In the genomic region with DNA sequence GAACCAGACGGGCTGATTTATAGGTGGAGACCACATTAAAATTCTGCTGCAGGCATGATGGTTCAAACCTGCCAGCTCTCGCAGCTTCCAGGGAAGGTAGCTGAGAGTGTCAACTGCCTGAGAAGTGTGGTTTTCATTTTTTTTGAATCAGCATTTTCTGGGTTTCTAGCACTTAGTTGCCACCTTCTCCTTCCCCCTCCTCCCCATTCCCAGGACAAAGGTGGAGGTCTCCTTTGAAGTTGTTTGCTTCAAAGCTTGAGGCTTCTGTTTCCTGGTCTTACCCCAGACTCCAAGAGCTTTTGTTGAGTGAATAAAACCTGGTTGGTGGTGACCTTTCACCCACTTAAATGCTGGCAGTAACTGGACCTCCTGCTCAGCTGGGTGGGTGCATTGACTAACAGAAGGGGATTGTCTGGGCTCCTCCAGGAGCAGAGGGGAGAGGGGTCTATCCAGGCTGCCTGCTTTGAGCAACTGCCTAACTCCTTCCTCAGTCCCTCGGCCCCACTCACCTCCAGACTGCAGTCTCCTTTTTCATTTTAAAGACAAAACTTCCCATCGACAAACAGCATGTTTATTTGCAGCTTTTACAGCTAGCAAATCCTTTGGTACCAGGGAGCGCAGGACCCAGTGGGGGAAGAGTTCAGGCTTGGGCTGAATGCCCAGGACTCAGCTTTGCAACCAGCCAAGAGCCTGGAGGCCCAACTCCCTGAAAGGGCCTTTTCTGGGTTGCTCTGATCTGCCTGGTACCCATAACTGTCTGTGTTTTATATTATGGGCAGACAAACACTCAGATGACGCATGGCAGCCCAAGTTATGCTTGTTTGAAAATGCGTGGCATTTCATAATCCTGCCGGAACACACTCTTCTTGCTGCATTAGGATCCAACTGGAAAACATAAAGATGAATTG, we compare ENCODE assay signal across 8 cellular contexts. TPM values are rescaled to one million over a fixed set of nuclear protein-coding genes. Genes with fewer than 3 reads are reported as not detected.
DNase-seq lines count a peak whose midpoint lies in the region; FAIRE-seq and TF ChIP-seq lines count a peak whose summit lies in the region.

No MANE protein-coding gene starts in this region.

- no peaks in the 10 kb centered on the region for H3K36me3 ChIP-seq in bronchial epithelial cell (ENCODE audit: control insufficient read depth, insufficient read depth, low read length)
- no peaks in the 10 kb centered on the region for H3K36me3 ChIP-seq in small intestine (ENCODE audit: control insufficient read depth in 2 of 2, insufficient read depth in 2 of 2, low read length in 2 of 2)

- H3K9me3 Mint-ChIP-seq in HFFc6 = peaks cover 4% of the 10 kb centered on the region; the same call in 1 of the 2 replicates

- no peak for TF ChIP-seq CTCF in HFFc6 (IDR thresholded peaks at IDR 0.05)
- TF ChIP-seq CTCF in bronchial epithelial cell (IDR thresholded peaks at IDR 0.05; ENCODE audit: insufficient read depth, low read length, severe bottlenecking) = no peak

- DNase-seq in HFFc6 = peak; percentile 90
- DNase-seq in bronchial epithelial cell (ENCODE audit: low read depth) = peak; percentile 74
- peak; percentile 83 for DNase-seq in iris pigment epithelial cell (ENCODE audit: low read depth)
- peak; percentile 21 for DNase-seq in small intestine
- no peak for DNase-seq in NK-92 (lab: John Stamatoyannopoulos, UW; ENCODE audit: unreplicated experiment)
- DNase-seq in central memory CD4-positive, alpha-beta T cell = no peak
- no peak for DNase-seq in H54 (ENCODE audit: insufficient read length, low spot score)
- DNase-seq in stimulated activated naive CD4-positive, alpha-beta T cell treated with Interleukin-2 at 50 U/mL for 16 hours (lab: John Stamatoyannopoulos, UW) = no peak

- H3K27me3 ChIP-seq in bronchial epithelial cell (ENCODE audit: control insufficient read depth, insufficient read depth, low read length) (no peaks in the 10 kb centered on the region), small intestine (ENCODE audit: control insufficient read depth in 2 of 2, insufficient read depth in 2 of 2, low read length in 2 of 2) (no peaks in the 10 kb centered on the region)

- H3K9me3 ChIP-seq in small intestine (ENCODE audit: control insufficient read depth, low read depth) = no peaks in the 10 kb centered on the region

- H3K4me1 ChIP-seq in small intestine (ENCODE audit: control insufficient read depth in 2 of 2, insufficient read depth in 1 of 2, low read depth in 1 of 2, low read length in 1 of 2) = no peaks in the 10 kb centered on the region

- H3K4me3 ChIP-seq in bronchial epithelial cell (ENCODE audit: low read depth, low read length) (no peak overlapping the region), small intestine (ENCODE audit: low read depth in 1 of 2, low read length in 2 of 2) (no peak overlapping the region)

- WGBS in small intestine, 3 donors = 52 to 64% (median 58%) methylated on average over 8 of the region's 8 CpGs

- peak overlapping the region; percentile 89 for H3K4me3 Mint-ChIP-seq in HFFc6

- H3K4me1 Mint-ChIP-seq in HFFc6 (ENCODE audit: low read depth) = peaks cover 29% of the 10 kb centered on the region

- H3K27me3 Mint-ChIP-seq in HFFc6 (ENCODE audit: insufficient read depth) = peaks cover 23% of the 10 kb centered on the region

- FAIRE-seq in bronchial epithelial cell (lab: Jason Lieb, UNC) (no peak), small intestine (lab: Jason Lieb, UNC) (no peak), H54 (lab: Jason Lieb, UNC) (no peak)

- peaks cover 22% of the 10 kb centered on the region for H3K36me3 Mint-ChIP-seq in HFFc6 (ENCODE audit: low read depth)

- H3K27ac ChIP-seq in small intestine (ENCODE audit: low read depth in 1 of 2, low read length in 1 of 2) = peak overlapping the region in 1 of 2 donors; percentile 81

- peak overlapping the region; percentile 81 for H3K27ac Mint-ChIP-seq in HFFc6

- no peak; the same call in 1 of the 2 replicates for TF ChIP-seq POLR2A in H54 (IDR thresholded peaks at IDR 0.05; ENCODE audit: low read depth, low read length)

RNA-seq across cellular contexts. Expression of a gene that starts 3.6 kb away (rescaled TPM):
- 100 to 1,000 TPM; 128 to 146 (median 133) TPM for total RNA-seq in HFFc6 (2021; fragmentation: NEBNext Ultra II Directional; extraction: Animal tissue kit (Norgen Biotek cat#: 25700))
- 51.9 and 65.9 TPM in 2 replicates for total RNA-seq in bronchial epithelial cell
- polyA plus RNA-seq in small intestine = 100 to 1,000 TPM in 1 of 3 donors, 10 to 100 TPM in 2; 17.7 to 246 (median 25.4) TPM

Comparison
In these comparisons a context has a peak if more than half of its experiments do, and no peak if none do; other contexts are left out.
1. DNase-seq: peak in HFFc6 (single experiment), bronchial epithelial cell (single experiment), iris pigment epithelial cell (single experiment) and small intestine (single experiment); none in NK-92 (single experiment), central memory CD4-positive, alpha-beta T cell (single experiment), H54 (single experiment) and stimulated activated naive CD4-positive, alpha-beta T cell treated with Interleukin-2 at 50 U/mL for 16 hours (single experiment).